1 cellular context compared by ENCODE assay signal in the genomic region with DNA sequence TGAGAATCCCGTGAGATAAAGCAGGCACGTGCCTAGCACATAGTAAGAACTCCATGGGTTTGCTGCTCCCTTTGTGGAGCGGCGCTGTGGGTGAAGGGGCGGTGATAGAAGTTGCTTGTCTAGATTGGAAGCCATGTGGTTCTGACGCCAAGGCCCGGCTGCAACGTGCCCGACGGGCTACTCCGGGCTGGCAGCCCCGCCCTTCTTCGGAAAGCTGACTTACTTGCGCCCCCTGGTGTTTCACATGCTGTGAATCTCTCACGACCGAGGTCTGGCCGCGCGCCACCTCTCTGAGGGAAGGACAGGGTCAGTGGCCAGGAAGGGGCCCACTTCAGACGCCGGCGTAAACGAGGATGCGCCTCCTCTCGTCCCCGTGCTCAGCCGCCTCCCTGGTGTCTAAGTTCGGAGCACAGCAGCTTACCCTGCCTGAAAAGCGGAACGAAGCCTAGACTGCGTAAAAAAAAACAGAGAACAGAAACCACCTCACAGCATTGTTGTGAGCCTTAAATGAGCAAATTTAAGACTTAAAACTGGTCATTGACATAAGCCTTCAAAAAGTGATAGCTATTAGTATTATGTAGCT.
A peak's percentile ranks its signal among the peaks of the same experiment; 100 is the strongest.
TF ChIP-seq lines count a peak whose summit lies in the region.

No MANE protein-coding gene starts in this region.

TF ChIP-seq in HepG2, 621 proteins besides CTCF, POLR2A, EP300 and RAD21 (continued from another document and continues in another):
- TF ChIP-seq FOSL1 (CRISPR knock-in tag; IDR thresholded peaks at IDR 0.05; ENCODE audit: borderline replicate concordance), result no peak
- peak; percentile 64; the same call in 1 of the 2 replicates for TF ChIP-seq ZNF501 (CRISPR knock-in tag; IDR thresholded peaks at IDR 0.05)
- no peak for TF ChIP-seq CBX1 (IDR thresholded peaks at IDR 0.05; ENCODE audit: low read depth)
- TF ChIP-seq FOSL2 (CRISPR knock-in tag; IDR thresholded peaks at IDR 0.05), result peak; percentile 49
- TF ChIP-seq, protein P1, sequence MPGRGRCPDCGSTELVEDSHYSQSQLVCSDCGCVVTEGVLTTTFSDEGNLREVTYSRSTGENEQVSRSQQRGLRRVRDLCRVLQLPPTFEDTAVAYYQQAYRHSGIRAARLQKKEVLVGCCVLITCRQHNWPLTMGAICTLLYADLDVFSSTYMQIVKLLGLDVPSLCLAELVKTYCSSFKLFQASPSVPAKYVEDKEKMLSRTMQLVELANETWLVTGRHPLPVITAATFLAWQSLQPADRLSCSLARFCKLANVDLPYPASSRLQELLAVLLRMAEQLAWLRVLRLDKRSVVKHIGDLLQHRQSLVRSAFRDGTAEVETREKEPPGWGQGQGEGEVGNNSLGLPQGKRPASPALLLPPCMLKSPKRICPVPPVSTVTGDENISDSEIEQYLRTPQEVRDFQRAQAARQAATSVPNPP (CRISPR knock-in tag; IDR thresholded peaks at IDR 0.05), result 0 out of 2 replicates have a peak, but pooled peaks have one; percentile 39
- 0 out of 2 replicates have a peak, but pooled peaks have one; percentile 48 for TF ChIP-seq KMT2A (CRISPR knock-in tag; IDR thresholded peaks at IDR 0.05)
- no peak for TF ChIP-seq ZNF615 (CRISPR knock-in tag; IDR thresholded peaks at IDR 0.05; ENCODE audit: borderline replicate concordance)
- no peak for TF ChIP-seq ZNF235 (CRISPR knock-in tag; IDR thresholded peaks at IDR 0.05; ENCODE audit: borderline replicate concordance)
- TF ChIP-seq MTA1 (CRISPR knock-in tag; IDR thresholded peaks at IDR 0.05; ENCODE audit: borderline replicate concordance), result 0 out of 2 replicates have a peak, but pooled peaks have one; percentile 43
- no peak for TF ChIP-seq RARG (CRISPR knock-in tag; IDR thresholded peaks at IDR 0.05; ENCODE audit: low read depth)
- peak; percentile 41; the same call in 1 of the 2 replicates for TF ChIP-seq ZMYM4 (CRISPR knock-in tag; IDR thresholded peaks at IDR 0.05)
- TF ChIP-seq TBX3 (IDR thresholded peaks at IDR 0.05; ENCODE audit: borderline replicate concordance), result no peak
- TF ChIP-seq ZNF468 (CRISPR knock-in tag; IDR thresholded peaks at IDR 0.05), result no peak
- TF ChIP-seq, protein P2, sequence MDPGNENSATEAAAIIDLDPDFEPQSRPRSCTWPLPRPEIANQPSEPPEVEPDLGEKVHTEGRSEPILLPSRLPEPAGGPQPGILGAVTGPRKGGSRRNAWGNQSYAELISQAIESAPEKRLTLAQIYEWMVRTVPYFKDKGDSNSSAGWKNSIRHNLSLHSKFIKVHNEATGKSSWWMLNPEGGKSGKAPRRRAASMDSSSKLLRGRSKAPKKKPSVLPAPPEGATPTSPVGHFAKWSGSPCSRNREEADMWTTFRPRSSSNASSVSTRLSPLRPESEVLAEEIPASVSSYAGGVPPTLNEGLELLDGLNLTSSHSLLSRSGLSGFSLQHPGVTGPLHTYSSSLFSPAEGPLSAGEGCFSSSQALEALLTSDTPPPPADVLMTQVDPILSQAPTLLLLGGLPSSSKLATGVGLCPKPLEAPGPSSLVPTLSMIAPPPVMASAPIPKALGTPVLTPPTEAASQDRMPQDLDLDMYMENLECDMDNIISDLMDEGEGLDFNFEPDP (CRISPR knock-in tag; conservative IDR thresholded peaks at IDR 0.05), result no peak
- TF ChIP-seq RBAK (CRISPR knock-in tag; IDR thresholded peaks at IDR 0.05), result no peak
- TF ChIP-seq, protein P3, sequence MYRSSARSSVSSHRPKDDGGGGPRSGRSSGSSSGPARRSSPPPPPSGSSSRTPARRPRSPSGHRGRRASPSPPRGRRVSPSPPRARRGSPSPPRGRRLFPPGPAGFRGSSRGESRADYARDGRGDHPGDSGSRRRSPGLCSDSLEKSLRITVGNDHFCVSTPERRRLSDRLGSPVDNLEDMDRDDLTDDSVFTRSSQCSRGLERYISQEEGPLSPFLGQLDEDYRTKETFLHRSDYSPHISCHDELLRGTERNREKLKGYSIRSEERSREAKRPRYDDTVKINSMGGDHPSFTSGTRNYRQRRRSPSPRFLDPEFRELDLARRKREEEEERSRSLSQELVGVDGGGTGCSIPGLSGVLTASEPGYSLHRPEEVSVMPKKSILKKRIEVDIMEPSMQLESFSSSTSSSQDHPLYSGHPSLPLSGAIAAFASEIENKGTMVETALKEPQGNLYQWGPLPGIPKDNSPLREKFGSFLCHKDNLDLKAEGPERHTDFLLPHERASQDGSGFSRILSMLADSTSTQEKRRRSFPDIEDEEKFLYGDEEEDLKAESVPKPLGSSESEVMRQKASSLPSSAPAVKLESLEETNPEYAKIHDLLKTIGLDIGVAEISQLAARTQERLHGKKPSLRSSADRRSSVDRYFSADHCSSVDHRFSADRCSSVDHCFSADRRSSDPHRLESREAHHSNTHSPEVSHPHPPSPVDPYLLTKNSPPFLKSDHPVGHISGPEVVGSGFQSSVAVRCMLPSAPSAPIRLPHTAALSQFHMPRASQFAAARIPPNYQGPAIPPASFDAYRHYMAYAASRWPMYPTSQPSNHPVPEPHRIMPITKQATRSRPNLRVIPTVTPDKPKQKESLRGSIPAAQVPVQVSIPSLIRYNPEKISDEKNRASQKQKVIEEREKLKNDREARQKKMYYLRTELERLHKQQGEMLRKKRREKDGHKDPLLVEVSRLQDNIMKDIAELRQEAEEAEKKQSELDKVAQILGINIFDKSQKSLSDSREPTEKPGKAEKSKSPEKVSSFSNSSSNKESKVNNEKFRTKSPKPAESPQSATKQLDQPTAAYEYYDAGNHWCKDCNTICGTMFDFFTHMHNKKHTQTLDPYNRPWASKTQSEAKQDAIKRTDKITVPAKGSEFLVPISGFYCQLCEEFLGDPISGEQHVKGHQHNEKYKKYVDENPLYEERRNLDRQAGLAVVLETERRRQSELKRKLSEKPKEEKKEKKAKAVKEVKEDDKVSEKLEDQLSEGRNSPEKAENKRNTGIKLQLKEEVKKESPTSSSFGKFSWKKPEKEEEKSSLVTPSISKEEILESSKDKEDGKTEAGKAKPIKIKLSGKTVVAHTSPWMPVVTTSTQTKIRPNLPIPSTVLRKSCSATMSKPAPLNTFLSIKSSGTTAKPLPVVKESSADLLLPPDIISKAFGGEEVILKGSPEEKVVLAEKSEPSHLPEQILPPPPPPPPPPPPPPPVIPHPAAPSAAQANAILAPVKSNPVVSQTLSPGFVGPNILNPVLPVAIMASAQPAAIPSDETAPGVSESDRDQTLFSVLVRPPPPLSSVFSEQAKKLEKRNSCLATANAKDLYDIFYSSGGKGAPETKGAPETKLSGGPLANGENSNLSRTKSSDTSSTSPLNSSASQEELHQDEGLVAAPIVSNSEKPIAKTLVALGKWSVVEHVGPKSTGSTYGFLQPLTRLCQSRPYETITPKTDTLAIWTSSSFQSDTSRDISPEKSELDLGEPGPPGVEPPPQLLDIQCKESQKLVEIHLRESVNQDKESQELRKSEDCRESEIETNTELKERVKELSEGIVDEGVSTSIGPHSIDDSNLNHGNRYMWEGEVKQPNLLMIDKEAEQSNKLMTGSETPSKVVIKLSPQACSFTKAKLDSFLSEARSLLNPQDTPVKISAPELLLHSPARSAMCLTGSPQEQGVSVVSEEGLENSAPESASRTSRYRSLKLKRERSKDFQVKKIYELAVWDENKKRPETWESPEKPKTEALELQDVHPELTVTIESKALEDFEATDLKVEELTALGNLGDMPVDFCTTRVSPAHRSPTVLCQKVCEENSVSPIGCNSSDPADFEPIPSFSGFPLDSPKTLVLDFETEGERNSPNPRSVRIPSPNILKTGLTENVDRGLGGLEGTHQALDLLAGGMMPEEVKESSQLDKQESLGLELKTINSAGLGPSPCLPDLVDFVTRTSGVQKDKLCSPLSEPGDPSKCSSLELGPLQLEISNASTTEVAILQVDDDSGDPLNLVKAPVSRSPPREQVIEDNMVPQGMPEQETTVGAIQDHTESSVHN (CRISPR knock-in tag; IDR thresholded peaks at IDR 0.05), result no peak
- TF ChIP-seq, protein P4, sequence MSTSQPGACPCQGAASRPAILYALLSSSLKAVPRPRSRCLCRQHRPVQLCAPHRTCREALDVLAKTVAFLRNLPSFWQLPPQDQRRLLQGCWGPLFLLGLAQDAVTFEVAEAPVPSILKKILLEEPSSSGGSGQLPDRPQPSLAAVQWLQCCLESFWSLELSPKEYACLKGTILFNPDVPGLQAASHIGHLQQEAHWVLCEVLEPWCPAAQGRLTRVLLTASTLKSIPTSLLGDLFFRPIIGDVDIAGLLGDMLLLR (CRISPR knock-in tag; IDR thresholded peaks at IDR 0.05), result peak; percentile 75; the same call in 1 of the 2 replicates
- peak; percentile 57; the same call in 1 of the 2 replicates for TF ChIP-seq ZBTB20 (CRISPR knock-in tag; IDR thresholded peaks at IDR 0.05; ENCODE audit: borderline replicate concordance, low read depth)
- TF ChIP-seq NR1H2 (CRISPR knock-in tag; IDR thresholded peaks at IDR 0.05; ENCODE audit: borderline replicate concordance, low read depth), result no peak
- TF ChIP-seq IRF2 (CRISPR knock-in tag; IDR thresholded peaks at IDR 0.05), result peak; percentile 64; the same call in 1 of the 2 replicates
- TF ChIP-seq FOXC1 (CRISPR knock-in tag; IDR thresholded peaks at IDR 0.05; ENCODE audit: borderline replicate concordance), result no peak; the same call in 1 of the 2 replicates
- no peak for TF ChIP-seq GPN1 (CRISPR knock-in tag; IDR thresholded peaks at IDR 0.05; ENCODE audit: borderline replicate concordance)
- peak; percentile 75; the same call in 1 of the 2 replicates for TF ChIP-seq YEATS2 (CRISPR knock-in tag; IDR thresholded peaks at IDR 0.05; ENCODE audit: borderline replicate concordance)
- TF ChIP-seq, protein P5, sequence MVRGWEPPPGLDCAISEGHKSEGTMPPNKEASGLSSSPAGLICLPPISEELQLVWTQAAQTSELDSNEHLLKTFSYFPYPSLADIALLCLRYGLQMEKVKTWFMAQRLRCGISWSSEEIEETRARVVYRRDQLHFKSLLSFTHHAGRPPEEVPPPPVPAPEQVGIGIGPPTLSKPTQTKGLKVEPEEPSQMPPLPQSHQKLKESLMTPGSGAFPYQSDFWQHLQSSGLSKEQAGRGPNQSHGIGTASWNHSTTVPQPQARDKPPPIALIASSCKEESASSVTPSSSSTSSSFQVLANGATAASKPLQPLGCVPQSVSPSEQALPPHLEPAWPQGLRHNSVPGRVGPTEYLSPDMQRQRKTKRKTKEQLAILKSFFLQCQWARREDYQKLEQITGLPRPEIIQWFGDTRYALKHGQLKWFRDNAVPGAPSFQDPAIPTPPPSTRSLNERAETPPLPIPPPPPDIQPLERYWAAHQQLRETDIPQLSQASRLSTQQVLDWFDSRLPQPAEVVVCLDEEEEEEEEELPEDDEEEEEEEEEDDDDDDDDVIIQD (CRISPR knock-in tag; IDR thresholded peaks at IDR 0.05; ENCODE audit: low read depth), result no peak
- TF ChIP-seq, protein P6, sequence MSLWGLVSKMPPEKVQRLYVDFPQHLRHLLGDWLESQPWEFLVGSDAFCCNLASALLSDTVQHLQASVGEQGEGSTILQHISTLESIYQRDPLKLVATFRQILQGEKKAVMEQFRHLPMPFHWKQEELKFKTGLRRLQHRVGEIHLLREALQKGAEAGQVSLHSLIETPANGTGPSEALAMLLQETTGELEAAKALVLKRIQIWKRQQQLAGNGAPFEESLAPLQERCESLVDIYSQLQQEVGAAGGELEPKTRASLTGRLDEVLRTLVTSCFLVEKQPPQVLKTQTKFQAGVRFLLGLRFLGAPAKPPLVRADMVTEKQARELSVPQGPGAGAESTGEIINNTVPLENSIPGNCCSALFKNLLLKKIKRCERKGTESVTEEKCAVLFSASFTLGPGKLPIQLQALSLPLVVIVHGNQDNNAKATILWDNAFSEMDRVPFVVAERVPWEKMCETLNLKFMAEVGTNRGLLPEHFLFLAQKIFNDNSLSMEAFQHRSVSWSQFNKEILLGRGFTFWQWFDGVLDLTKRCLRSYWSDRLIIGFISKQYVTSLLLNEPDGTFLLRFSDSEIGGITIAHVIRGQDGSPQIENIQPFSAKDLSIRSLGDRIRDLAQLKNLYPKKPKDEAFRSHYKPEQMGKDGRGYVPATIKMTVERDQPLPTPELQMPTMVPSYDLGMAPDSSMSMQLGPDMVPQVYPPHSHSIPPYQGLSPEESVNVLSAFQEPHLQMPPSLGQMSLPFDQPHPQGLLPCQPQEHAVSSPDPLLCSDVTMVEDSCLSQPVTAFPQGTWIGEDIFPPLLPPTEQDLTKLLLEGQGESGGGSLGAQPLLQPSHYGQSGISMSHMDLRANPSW (CRISPR knock-in tag; IDR thresholded peaks at IDR 0.05; ENCODE audit: borderline replicate concordance), result no peak
- peak; percentile 82; the same call in 1 of the 2 replicates for TF ChIP-seq ZNF788 (CRISPR knock-in tag; IDR thresholded peaks at IDR 0.05; ENCODE audit: borderline replicate concordance)
- TF ChIP-seq, protein P7, sequence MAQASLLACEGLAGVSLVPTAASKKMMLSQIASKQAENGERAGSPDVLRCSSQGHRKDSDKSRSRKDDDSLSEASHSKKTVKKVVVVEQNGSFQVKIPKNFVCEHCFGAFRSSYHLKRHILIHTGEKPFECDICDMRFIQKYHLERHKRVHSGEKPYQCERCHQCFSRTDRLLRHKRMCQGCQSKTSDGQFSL (CRISPR knock-in tag; IDR thresholded peaks at IDR 0.05), result no peak
- TF ChIP-seq, protein P8, sequence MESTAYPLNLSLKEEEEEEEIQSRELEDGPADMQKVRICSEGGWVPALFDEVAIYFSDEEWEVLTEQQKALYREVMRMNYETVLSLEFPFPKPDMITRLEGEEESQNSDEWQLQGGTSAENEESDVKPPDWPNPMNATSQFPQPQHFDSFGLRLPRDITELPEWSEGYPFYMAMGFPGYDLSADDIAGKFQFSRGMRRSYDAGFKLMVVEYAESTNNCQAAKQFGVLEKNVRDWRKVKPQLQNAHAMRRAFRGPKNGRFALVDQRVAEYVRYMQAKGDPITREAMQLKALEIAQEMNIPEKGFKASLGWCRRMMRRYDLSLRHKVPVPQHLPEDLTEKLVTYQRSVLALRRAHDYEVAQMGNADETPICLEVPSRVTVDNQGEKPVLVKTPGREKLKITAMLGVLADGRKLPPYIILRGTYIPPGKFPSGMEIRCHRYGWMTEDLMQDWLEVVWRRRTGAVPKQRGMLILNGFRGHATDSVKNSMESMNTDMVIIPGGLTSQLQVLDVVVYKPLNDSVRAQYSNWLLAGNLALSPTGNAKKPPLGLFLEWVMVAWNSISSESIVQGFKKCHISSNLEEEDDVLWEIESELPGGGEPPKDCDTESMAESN (CRISPR knock-in tag; conservative IDR thresholded peaks at IDR 0.05), result peak; percentile 69; the same call in 1 of the 2 replicates
